ENCODE assay signal across 1 cellular context in the genomic region with DNA sequence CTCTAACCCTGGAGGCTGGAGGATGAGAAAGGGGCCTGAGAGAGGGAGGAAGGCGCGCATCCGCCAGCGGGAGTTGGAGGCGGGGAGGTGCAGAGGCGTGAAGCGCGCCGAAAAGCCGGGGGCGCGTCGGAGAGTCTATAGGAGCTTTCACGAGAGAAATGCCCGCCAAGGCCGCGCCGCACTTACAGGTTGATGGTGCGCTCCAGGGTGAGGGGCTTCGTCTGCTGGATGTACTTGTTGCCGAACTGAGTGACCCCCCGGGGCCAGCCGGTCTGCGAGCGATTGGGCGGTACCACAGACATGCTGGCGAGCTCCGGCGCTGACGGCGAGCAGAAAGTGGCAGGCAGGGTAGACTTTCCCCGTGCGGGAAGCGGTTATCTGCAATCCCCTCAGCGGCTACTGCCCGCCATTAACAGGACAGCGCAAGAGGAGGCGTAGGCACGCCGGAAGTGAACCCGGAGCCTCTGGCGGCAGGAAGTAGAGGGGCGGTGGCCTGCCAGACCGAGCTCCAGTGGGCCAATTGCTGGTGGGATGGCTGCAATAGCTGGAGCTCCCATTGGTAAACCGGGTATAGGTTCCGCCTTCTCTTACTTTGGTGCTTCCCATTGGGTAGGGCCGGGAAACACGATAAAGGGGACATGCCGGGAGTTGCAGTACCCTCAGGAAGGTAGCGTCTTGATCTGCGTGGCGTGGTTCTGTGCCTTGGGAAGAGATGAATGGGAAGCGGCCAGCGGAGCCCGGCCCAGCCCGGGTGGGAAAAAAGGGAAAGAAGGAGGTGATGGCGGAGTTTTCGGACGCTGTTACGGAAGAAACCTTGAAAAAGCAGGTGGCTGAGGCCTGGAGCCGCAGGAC.
TF ChIP-seq lines count a peak whose summit lies in the region.

A gene (minus strand): TSS at position 432 of the 852 bp plus-strand sequence. CDS start 130 bp downstream, at position 302.
A gene (plus strand): TSS at position 654 of the 852 bp plus-strand sequence. CDS start 59 bp downstream, at position 713.

TF ChIP-seq in HepG2, 621 proteins besides CTCF, POLR2A, EP300 and RAD21 (continued from another document and continues in another):
- TF ChIP-seq ZNF274 (CRISPR knock-in tag; IDR thresholded peaks at IDR 0.05) (peak; percentile 69; the same call in 1 of the 2 replicates), ZNF558 (CRISPR knock-in tag; IDR thresholded peaks at IDR 0.05; ENCODE audit: borderline replicate concordance) (no peak), ZMYM2 (CRISPR knock-in tag; IDR thresholded peaks at IDR 0.05) (no peak), NFKB2 (CRISPR knock-in tag; IDR thresholded peaks at IDR 0.05; ENCODE audit: borderline replicate concordance) (peak; percentile 90; the same call in 1 of the 2 replicates), ZNF451 (CRISPR knock-in tag; IDR thresholded peaks at IDR 0.05) (no peak; the same call in 1 of the 2 replicates), ADNP (CRISPR knock-in tag; IDR thresholded peaks at IDR 0.05) (no peak), ZNF598 (CRISPR knock-in tag; IDR thresholded peaks at IDR 0.05; ENCODE audit: borderline replicate concordance) (no peak; the same call in none of the 2 replicates), ZNF138 (CRISPR knock-in tag; IDR thresholded peaks at IDR 0.05; ENCODE audit: low read depth) (no peak), MED8 (CRISPR knock-in tag; IDR thresholded peaks at IDR 0.05; ENCODE audit: insufficient replicate concordance) (peak; percentile 14), PHF20 (CRISPR knock-in tag; IDR thresholded peaks at IDR 0.05) (peak; percentile 81), SP5 (CRISPR knock-in tag; IDR thresholded peaks at IDR 0.05; ENCODE audit: borderline replicate concordance, low read depth) (no peak), GLI4 (CRISPR knock-in tag; IDR thresholded peaks at IDR 0.05; ENCODE audit: borderline replicate concordance) (no peak), ATM (IDR thresholded peaks at IDR 0.05; ENCODE audit: borderline replicate concordance) (no peak), ZNF232 (CRISPR knock-in tag; IDR thresholded peaks at IDR 0.05; ENCODE audit: borderline replicate concordance) (peak; percentile 69; the same call in 1 of the 2 replicates), IRF2 (CRISPR knock-in tag; IDR thresholded peaks at IDR 0.05) (peak; percentile 73; the same call in 1 of the 2 replicates), POLR2G (IDR thresholded peaks at IDR 0.05; ENCODE audit: low read depth, low read length) (peak; percentile 96), BRD4 (CRISPR knock-in tag; IDR thresholded peaks at IDR 0.05) (peak; percentile 83), HDAC1 (CRISPR knock-in tag; IDR thresholded peaks at IDR 0.05) (no peak; the same call in none of the 2 replicates), ZFP36L1 (CRISPR knock-in tag; IDR thresholded peaks at IDR 0.05) (0 out of 2 replicates have a peak, but pooled peaks have one; percentile 28), ZNF430 (CRISPR knock-in tag; IDR thresholded peaks at IDR 0.05) (peak; percentile 82; the same call in 1 of the 2 replicates), ZC3H13 (CRISPR knock-in tag; IDR thresholded peaks at IDR 0.05) (0 out of 2 replicates have a peak, but pooled peaks have one; percentile 42), NCOA1 (CRISPR knock-in tag; IDR thresholded peaks at IDR 0.05) (peak; percentile 70; the same call in 1 of the 2 replicates), ZSCAN31 (CRISPR knock-in tag; IDR thresholded peaks at IDR 0.05; ENCODE audit: low read depth) (peak; percentile 65; the same call in 1 of the 2 replicates), ZMYM4 (CRISPR knock-in tag; IDR thresholded peaks at IDR 0.05) (peak; percentile 73)
- TF ChIP-seq, protein P1, sequence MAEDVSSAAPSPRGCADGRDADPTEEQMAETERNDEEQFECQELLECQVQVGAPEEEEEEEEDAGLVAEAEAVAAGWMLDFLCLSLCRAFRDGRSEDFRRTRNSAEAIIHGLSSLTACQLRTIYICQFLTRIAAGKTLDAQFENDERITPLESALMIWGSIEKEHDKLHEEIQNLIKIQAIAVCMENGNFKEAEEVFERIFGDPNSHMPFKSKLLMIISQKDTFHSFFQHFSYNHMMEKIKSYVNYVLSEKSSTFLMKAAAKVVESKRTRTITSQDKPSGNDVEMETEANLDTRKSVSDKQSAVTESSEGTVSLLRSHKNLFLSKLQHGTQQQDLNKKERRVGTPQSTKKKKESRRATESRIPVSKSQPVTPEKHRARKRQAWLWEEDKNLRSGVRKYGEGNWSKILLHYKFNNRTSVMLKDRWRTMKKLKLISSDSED (CRISPR knock-in tag; IDR thresholded peaks at IDR 0.05): no peak
- TF ChIP-seq, protein P2, sequence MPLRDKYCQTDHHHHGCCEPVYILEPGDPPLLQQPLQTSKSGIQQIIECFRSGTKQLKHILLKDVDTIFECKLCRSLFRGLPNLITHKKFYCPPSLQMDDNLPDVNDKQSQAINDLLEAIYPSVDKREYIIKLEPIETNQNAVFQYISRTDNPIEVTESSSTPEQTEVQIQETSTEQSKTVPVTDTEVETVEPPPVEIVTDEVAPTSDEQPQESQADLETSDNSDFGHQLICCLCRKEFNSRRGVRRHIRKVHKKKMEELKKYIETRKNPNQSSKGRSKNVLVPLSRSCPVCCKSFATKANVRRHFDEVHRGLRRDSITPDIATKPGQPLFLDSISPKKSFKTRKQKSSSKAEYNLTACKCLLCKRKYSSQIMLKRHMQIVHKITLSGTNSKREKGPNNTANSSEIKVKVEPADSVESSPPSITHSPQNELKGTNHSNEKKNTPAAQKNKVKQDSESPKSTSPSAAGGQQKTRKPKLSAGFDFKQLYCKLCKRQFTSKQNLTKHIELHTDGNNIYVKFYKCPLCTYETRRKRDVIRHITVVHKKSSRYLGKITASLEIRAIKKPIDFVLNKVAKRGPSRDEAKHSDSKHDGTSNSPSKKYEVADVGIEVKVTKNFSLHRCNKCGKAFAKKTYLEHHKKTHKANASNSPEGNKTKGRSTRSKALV (CRISPR knock-in tag; IDR thresholded peaks at IDR 0.05): peak; percentile 74; the same call in 1 of the 2 replicates
- TF ChIP-seq, protein P3, sequence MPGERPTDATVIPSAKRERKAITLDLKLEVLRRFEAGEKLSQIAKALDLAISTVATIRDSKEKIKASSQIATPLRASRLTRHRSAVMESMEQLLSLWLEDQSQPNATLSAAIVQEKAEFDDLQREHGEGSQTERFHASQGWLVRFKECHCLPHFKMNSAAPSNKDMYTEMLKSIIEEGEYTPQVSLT (CRISPR knock-in tag; IDR thresholded peaks at IDR 0.05; ENCODE audit: borderline replicate concordance, low read depth): no peak
- TF ChIP-seq, protein P4, sequence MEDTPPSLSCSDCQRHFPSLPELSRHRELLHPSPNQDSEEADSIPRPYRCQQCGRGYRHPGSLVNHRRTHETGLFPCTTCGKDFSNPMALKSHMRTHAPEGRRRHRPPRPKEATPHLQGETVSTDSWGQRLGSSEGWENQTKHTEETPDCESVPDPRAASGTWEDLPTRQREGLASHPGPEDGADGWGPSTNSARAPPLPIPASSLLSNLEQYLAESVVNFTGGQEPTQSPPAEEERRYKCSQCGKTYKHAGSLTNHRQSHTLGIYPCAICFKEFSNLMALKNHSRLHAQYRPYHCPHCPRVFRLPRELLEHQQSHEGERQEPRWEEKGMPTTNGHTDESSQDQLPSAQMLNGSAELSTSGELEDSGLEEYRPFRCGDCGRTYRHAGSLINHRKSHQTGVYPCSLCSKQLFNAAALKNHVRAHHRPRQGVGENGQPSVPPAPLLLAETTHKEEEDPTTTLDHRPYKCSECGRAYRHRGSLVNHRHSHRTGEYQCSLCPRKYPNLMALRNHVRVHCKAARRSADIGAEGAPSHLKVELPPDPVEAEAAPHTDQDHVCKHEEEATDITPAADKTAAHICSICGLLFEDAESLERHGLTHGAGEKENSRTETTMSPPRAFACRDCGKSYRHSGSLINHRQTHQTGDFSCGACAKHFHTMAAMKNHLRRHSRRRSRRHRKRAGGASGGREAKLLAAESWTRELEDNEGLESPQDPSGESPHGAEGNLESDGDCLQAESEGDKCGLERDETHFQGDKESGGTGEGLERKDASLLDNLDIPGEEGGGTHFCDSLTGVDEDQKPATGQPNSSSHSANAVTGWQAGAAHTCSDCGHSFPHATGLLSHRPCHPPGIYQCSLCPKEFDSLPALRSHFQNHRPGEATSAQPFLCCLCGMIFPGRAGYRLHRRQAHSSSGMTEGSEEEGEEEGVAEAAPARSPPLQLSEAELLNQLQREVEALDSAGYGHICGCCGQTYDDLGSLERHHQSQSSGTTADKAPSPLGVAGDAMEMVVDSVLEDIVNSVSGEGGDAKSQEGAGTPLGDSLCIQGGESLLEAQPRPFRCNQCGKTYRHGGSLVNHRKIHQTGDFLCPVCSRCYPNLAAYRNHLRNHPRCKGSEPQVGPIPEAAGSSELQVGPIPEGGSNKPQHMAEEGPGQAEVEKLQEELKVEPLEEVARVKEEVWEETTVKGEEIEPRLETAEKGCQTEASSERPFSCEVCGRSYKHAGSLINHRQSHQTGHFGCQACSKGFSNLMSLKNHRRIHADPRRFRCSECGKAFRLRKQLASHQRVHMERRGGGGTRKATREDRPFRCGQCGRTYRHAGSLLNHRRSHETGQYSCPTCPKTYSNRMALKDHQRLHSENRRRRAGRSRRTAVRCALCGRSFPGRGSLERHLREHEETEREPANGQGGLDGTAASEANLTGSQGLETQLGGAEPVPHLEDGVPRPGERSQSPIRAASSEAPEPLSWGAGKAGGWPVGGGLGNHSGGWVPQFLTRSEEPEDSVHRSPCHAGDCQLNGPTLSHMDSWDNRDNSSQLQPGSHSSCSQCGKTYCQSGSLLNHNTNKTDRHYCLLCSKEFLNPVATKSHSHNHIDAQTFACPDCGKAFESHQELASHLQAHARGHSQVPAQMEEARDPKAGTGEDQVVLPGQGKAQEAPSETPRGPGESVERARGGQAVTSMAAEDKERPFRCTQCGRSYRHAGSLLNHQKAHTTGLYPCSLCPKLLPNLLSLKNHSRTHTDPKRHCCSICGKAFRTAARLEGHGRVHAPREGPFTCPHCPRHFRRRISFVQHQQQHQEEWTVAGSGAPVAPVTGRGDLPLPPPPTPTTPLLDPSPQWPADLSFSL (CRISPR knock-in tag; IDR thresholded peaks at IDR 0.05): no peak
- TF ChIP-seq, protein P5, sequence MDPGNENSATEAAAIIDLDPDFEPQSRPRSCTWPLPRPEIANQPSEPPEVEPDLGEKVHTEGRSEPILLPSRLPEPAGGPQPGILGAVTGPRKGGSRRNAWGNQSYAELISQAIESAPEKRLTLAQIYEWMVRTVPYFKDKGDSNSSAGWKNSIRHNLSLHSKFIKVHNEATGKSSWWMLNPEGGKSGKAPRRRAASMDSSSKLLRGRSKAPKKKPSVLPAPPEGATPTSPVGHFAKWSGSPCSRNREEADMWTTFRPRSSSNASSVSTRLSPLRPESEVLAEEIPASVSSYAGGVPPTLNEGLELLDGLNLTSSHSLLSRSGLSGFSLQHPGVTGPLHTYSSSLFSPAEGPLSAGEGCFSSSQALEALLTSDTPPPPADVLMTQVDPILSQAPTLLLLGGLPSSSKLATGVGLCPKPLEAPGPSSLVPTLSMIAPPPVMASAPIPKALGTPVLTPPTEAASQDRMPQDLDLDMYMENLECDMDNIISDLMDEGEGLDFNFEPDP (CRISPR knock-in tag; conservative IDR thresholded peaks at IDR 0.05): no peak
- TF ChIP-seq, protein P6, sequence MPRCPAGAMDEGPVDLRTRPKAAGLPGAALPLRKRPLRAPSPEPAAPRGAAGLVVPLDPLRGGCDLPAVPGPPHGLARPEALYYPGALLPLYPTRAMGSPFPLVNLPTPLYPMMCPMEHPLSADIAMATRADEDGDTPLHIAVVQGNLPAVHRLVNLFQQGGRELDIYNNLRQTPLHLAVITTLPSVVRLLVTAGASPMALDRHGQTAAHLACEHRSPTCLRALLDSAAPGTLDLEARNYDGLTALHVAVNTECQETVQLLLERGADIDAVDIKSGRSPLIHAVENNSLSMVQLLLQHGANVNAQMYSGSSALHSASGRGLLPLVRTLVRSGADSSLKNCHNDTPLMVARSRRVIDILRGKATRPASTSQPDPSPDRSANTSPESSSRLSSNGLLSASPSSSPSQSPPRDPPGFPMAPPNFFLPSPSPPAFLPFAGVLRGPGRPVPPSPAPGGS (CRISPR knock-in tag; IDR thresholded peaks at IDR 0.05): 0 out of 2 replicates have a peak, but pooled peaks have one; percentile 57
- TF ChIP-seq, protein P7, sequence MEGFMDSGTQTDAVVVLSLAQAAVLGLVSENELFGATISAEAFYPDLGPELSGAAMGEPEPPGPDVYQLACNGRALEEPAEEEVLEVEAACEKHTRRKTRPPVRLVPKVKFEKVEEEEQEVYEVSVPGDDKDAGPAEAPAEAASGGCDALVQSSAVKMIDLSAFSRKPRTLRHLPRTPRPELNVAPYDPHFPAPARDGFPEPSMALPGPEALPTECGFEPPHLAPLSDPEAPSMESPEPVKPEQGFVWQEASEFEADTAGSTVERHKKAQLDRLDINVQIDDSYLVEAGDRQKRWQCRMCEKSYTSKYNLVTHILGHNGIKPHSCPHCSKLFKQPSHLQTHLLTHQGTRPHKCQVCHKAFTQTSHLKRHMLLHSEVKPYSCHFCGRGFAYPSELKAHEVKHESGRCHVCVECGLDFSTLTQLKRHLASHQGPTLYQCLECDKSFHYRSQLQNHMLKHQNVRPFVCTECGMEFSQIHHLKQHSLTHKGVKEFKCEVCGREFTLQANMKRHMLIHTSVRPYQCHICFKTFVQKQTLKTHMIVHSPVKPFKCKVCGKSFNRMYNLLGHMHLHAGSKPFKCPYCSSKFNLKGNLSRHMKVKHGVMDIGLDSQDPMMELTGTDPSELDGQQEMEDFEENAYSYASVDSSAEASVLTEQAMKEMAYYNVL (CRISPR knock-in tag; IDR thresholded peaks at IDR 0.05; ENCODE audit: borderline replicate concordance): peak; percentile 34; the same call in 1 of the 2 replicates
- TF ChIP-seq, protein P8, sequence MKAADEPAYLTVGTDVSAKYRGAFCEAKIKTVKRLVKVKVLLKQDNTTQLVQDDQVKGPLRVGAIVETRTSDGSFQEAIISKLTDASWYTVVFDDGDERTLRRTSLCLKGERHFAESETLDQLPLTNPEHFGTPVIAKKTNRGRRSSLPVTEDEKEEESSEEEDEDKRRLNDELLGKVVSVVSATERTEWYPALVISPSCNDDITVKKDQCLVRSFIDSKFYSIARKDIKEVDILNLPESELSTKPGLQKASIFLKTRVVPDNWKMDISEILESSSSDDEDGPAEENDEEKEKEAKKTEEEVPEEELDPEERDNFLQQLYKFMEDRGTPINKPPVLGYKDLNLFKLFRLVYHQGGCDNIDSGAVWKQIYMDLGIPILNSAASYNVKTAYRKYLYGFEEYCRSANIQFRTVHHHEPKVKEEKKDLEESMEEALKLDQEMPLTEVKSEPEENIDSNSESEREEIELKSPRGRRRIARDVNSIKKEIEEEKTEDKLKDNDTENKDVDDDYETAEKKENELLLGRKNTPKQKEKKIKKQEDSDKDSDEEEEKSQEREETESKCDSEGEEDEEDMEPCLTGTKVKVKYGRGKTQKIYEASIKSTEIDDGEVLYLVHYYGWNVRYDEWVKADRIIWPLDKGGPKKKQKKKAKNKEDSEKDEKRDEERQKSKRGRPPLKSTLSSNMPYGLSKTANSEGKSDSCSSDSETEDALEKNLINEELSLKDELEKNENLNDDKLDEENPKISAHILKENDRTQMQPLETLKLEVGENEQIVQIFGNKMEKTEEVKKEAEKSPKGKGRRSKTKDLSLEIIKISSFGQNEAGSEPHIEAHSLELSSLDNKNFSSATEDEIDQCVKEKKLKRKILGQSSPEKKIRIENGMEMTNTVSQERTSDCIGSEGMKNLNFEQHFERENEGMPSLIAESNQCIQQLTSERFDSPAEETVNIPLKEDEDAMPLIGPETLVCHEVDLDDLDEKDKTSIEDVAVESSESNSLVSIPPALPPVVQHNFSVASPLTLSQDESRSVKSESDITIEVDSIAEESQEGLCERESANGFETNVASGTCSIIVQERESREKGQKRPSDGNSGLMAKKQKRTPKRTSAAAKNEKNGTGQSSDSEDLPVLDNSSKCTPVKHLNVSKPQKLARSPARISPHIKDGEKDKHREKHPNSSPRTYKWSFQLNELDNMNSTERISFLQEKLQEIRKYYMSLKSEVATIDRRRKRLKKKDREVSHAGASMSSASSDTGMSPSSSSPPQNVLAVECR (CRISPR knock-in tag; IDR thresholded peaks at IDR 0.05; ENCODE audit: borderline replicate concordance): peak; percentile 95
